10 cellular contexts compared by ENCODE assay signal in the genomic region with DNA sequence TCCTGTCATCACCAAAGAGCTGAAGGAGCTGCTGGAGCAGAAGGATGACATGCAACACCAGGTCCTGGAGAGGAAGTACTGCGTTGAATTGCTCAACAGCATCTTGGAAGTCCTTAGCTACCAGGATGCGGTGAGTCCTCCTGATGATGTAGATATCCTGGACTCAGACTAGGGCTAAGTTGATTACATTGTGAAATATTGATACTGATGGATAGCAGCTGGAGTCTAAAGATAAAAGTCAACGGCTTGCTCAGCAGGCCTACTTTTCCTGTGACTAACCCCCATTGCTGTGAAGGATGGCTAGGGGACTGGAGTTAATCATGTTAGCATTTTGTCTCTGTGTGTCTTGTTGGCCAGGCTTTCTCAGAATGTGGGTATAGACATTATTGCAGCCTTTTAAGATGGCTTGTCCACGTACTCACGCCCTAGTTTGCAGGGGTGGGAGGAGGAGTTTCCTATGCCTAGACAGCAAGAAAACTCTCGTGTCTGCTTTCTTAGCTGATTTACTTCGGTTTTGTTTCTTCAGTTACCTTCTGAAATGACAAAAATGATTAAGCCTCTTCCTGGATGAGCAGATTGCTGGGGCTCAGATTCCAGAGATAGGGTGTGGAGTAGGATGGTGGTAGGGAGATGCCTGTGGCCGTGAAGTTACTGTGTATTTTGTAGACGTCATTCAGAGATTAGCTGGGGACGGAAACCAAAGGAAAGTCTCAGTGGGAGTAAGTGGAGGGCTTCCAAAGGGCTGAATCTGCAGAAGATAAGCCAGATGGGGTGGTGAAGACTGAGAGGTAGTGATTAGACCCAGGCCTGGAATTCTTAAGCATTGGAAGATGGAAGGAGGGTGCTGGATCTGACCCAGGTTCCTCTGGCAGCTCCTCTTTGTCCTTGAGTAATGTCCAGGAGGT.
DNase-seq lines count a peak whose midpoint lies in the region; ATAC-seq and TF ChIP-seq lines count a peak whose summit lies in the region.
"Had no signal": no experiment of that assay in that cellular context is flagged by ENCODE, and none has a peak within 500 bp of the region (broad histone marks: within the 10 kb centered on the region; RNA-seq: fewer than 3 reads in every experiment).

No MANE protein-coding gene starts in this region.

- no peak overlapping the region for H3K9ac ChIP-seq in mammary epithelial cell (ENCODE audit: insufficient read depth, low read length)

- in situ Hi-C loops in mammary epithelial cell (cut with MboI; ENCODE audit: low sequenced_read_pairs in 2 of 2) (no loop called here), HAP-1 (cut with MboI; ENCODE audit: low sequenced_read_pairs) (no loop called here)

- H3K4me1 Mint-ChIP-seq in MCF 10A (ENCODE audit: insufficient read depth, unreplicated experiment) = no peaks in the 10 kb centered on the region
- H3K4me1 Mint-ChIP-seq in activated CD4-positive, alpha-beta memory T cell treated with anti-CD3 and anti-CD28 coated beads, Interleukin-2, amount 10 ng/mL, durations not matched to agents 7 days and 5 days = peaks cover 36% of the 10 kb centered on the region

- H3K36me3 Mint-ChIP-seq in MCF 10A (ENCODE audit: insufficient read depth, unreplicated experiment) = no peaks in the 10 kb centered on the region
- H3K36me3 Mint-ChIP-seq in activated CD4-positive, alpha-beta memory T cell treated with anti-CD3 and anti-CD28 coated beads, Interleukin-2, amount 10 ng/mL, durations not matched to agents 7 days and 5 days (ENCODE audit: low read depth) = peaks cover 65% of the 10 kb centered on the region

- intact Hi-C loops in MCF 10A (cut with micrococcal nuclease) (no loop called here), mammary epithelial cell (cut with micrococcal nuclease) (no loop called here)

- no peak overlapping the region for H2AFZ ChIP-seq in mammary epithelial cell (ENCODE audit: low read depth, low read length)

- DNase-seq in MCF 10A (ENCODE audit: unreplicated experiment) = peak; percentile 69
- no peak for DNase-seq in mammary epithelial cell
- no peak for DNase-seq in activated CD4-positive, alpha-beta memory T cell treated with anti-CD3 and anti-CD28 coated beads, Interleukin-2, amount 10 ng/mL, durations not matched to agents 7 days and 5 days
- DNase-seq in hepatic stellate cell (ENCODE audit: low spot score) = peak; percentile 79
- DNase-seq in upper lobe of left lung = peak in 1 of 2 donors; percentile 49
- DNase-seq in germinal center (ENCODE audit: low spot score) = no peak
- DNase-seq in NAMALWA (ENCODE audit: low spot score) = no peak
- DNase-seq in HAP-1 (ENCODE audit: low spot score in 2 of 2) = no peak
- DNase-seq: CD4-positive, alpha-beta memory T cell; gastrocnemius medialis had no signal

- H3K27ac ChIP-seq in mammary epithelial cell (ENCODE audit: insufficient read depth, low read depth, low read length) = no peak overlapping the region
- H3K27ac ChIP-seq in upper lobe of left lung = peak overlapping the region in 1 of 4 donors; percentile 46
- H3K27ac ChIP-seq: gastrocnemius medialis had no signal

- H3K4me1 ChIP-seq in mammary epithelial cell (ENCODE audit: insufficient read depth, low read length) = no peaks in the 10 kb centered on the region
- H3K4me1 ChIP-seq in upper lobe of left lung = peaks cover 0 to 3% (median 0%) of the 10 kb centered on the region in 4 donors
- H3K4me1 ChIP-seq in HAP-1 = no peaks in the 10 kb centered on the region
- H3K4me1 ChIP-seq: gastrocnemius medialis had no signal

- H3K4me3 ChIP-seq in mammary epithelial cell (replicated peaks in 1 of 3; ENCODE audit: insufficient read depth in 1 of 3, low read depth in 2 of 3, low read length in 3 of 3) = no peak overlapping the region
- H3K4me3 ChIP-seq in upper lobe of left lung = no peak overlapping the region
- H3K4me3 ChIP-seq in HAP-1 = no peak overlapping the region
- H3K4me3 ChIP-seq: gastrocnemius medialis had no signal

- dilution Hi-C loops in mammary epithelial cell (cut with HindIII; ENCODE audit: low sequenced_read_pairs) = no loop called here

- WGBS in mammary epithelial cell (ENCODE audit: low coverage, missing lambda C conversion rate) = 92% methylated on average over 10 of the region's 10 CpGs
- 39 to 50% methylated on average over 10 of the region's 10 CpGs for WGBS in upper lobe of left lung, 2 donors

- TF ChIP-seq POLR2A in upper lobe of left lung (IDR thresholded peaks at IDR 0.05) = no peak

- CTCF ChIA-PET in MCF 10A (lab: Yijun Ruan, JAX) (interaction anchor here (0.7 to 3.7 kb wide), 2 partner anchors 117 to 177 kb away, joined by 3 to 12 read pairs; a partner anchor contains a TSS), mammary epithelial cell (lab: Charles Lee; ENCODE audit: low non-redundant PET) (no interaction called here)
- CTCF ChIA-PET in activated CD4-positive, alpha-beta memory T cell treated with anti-CD3 and anti-CD28 coated beads, Interleukin-2, amount 10 ng/mL, durations not matched to agents 7 days and 5 days (lab: Charles Lee) = no interaction called here

- no peaks in the 10 kb centered on the region for H3K9me3 ChIP-seq in mammary epithelial cell (replicated peaks; ENCODE audit: insufficient read depth, low read length)
- no peaks in the 10 kb centered on the region for H3K9me3 ChIP-seq in upper lobe of left lung
- H3K9me3 ChIP-seq in HAP-1 = no peaks in the 10 kb centered on the region
- H3K9me3 ChIP-seq: gastrocnemius medialis had no signal

- peak; percentile 68 to 81 for ATAC-seq in upper lobe of left lung (ENCODE audit: low FRiP score in 2 of 2)

- H3K27me3 Mint-ChIP-seq in MCF 10A (ENCODE audit: insufficient read depth, unreplicated experiment) = no peaks in the 10 kb centered on the region
- H3K27me3 Mint-ChIP-seq in activated CD4-positive, alpha-beta memory T cell treated with anti-CD3 and anti-CD28 coated beads, Interleukin-2, amount 10 ng/mL, durations not matched to agents 7 days and 5 days = no peaks in the 10 kb centered on the region
- H3K27me3 Mint-ChIP-seq: CD4-positive, alpha-beta memory T cell had no signal

- H3K27me3 ChIP-seq in mammary epithelial cell (ENCODE audit: insufficient read depth, low read length) (no peaks in the 10 kb centered on the region), upper lobe of left lung (no peaks in the 10 kb centered on the region), HAP-1 (ENCODE audit: low read depth) (no peaks in the 10 kb centered on the region)
- H3K27me3 ChIP-seq: gastrocnemius medialis had no signal

- no peaks in the 10 kb centered on the region for H4K20me1 ChIP-seq in mammary epithelial cell (ENCODE audit: insufficient read depth, low read length)

- peak in 1 of 4 donors; percentile 27 for TF ChIP-seq EP300 in upper lobe of left lung (IDR thresholded peaks at IDR 0.05)

- H3K27ac Mint-ChIP-seq in MCF 10A (ENCODE audit: low read depth, unreplicated experiment) = no peak overlapping the region
- peak overlapping the region; percentile 53 for H3K27ac Mint-ChIP-seq in activated CD4-positive, alpha-beta memory T cell treated with anti-CD3 and anti-CD28 coated beads, Interleukin-2, amount 10 ng/mL, durations not matched to agents 7 days and 5 days

- H3K36me3 ChIP-seq in mammary epithelial cell (ENCODE audit: insufficient read depth, low read length) (no peaks in the 10 kb centered on the region), upper lobe of left lung (no peaks in the 10 kb centered on the region), HAP-1 (replicated peaks) (no peaks in the 10 kb centered on the region)
- H3K36me3 ChIP-seq: gastrocnemius medialis had no signal

- TF ChIP-seq CTCF in MCF 10A (IDR thresholded peaks at IDR 0.05; ENCODE audit: unreplicated experiment) = no peak
- no peak for TF ChIP-seq CTCF in mammary epithelial cell (conservative IDR thresholded peaks at IDR 0.05 in 1 of 2, IDR thresholded peaks at IDR 0.05 in 1 of 2; ENCODE audit: extremely low read depth in 1 of 2, insufficient read depth in 1 of 2, low read depth in 1 of 2, low read length in 2 of 2)
- TF ChIP-seq CTCF in upper lobe of left lung (IDR thresholded peaks at IDR 0.05) = no peak

- no TSS peak for BruUV-seq in MCF 10A (replicated peaks; lab: Mats Ljungman, UMichigan)
- no TSS peak for BruUV-seq in mammary epithelial cell (replicated peaks; lab: Mats Ljungman, UMichigan)

- H3K9me3 Mint-ChIP-seq in MCF 10A (ENCODE audit: unreplicated experiment) = no peaks in the 10 kb centered on the region
- no peaks in the 10 kb centered on the region for H3K9me3 Mint-ChIP-seq in activated CD4-positive, alpha-beta memory T cell treated with anti-CD3 and anti-CD28 coated beads, Interleukin-2, amount 10 ng/mL, durations not matched to agents 7 days and 5 days
- H3K9me3 Mint-ChIP-seq: CD4-positive, alpha-beta memory T cell had no signal

- no peak overlapping the region for H3K4me3 Mint-ChIP-seq in MCF 10A (ENCODE audit: unreplicated experiment)
- no peak overlapping the region for H3K4me3 Mint-ChIP-seq in activated CD4-positive, alpha-beta memory T cell treated with anti-CD3 and anti-CD28 coated beads, Interleukin-2, amount 10 ng/mL, durations not matched to agents 7 days and 5 days
- H3K4me3 Mint-ChIP-seq: CD4-positive, alpha-beta memory T cell had no signal

- POLR2A ChIA-PET in MCF 10A (lab: Yijun Ruan, JAX) = interaction anchor here (0.6 kb wide), 1 partner anchor 123 kb away, joined by 3 read pairs; no protein-coding TSS in a partner anchor
- POLR2A ChIA-PET in activated CD4-positive, alpha-beta memory T cell treated with anti-CD3 and anti-CD28 coated beads, Interleukin-2, amount 10 ng/mL, durations not matched to agents 7 days and 5 days (lab: Charles Lee) = interaction anchor here (0.7 kb wide), 1 partner anchor 26 kb away, joined by 3 read pairs; no protein-coding TSS in a partner anchor

- H3K4me2 ChIP-seq in mammary epithelial cell (ENCODE audit: insufficient read depth, low read depth, low read length) = no peak overlapping the region

- no peaks in the 10 kb centered on the region for H3K79me2 ChIP-seq in mammary epithelial cell (ENCODE audit: insufficient read depth, low read length)

Comparison
In these comparisons a context has a peak if more than half of its experiments do, and no peak if none do; other contexts are left out.
1. DNase-seq: peak in MCF 10A (single experiment) and hepatic stellate cell (single experiment); none in mammary epithelial cell (single experiment), activated CD4-positive, alpha-beta memory T cell treated with anti-CD3 and anti-CD28 coated beads, Interleukin-2, amount 10 ng/mL, durations not matched to agents 7 days and 5 days (single experiment), germinal center (single experiment), NAMALWA (single experiment) and HAP-1 (0 of 2).